19 cellular contexts compared by ENCODE assay signal in the genomic region with DNA sequence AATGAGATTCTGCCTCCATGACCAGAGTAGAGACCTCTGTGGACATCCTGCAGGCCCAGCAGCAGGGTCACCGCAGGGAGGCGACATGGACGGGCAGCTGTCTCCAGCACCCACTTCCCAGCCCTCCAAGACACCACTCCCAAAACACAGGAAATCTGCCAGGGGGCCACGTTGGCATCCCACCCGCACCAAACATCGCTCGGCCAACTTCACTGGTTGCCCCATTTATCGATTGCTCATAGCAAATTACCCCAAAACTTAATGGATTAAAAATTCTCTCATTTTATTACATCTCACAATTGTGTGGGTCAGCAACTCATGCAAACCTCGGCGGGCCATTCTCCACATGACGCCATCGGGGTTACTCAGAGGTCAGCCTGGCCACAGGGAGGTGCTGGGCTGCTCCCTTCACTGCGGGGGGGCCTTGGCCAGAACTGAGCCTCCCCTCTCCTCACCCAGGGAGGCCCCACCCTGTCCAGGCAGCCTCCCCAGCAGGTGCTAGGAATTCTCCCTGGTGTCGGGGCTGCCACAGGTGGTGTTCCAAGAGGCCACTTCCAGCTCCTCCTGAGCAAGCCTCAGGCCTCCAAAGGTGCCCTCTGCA.
"Had no signal": no experiment of that assay in that cellular context is flagged by ENCODE, and none has a peak within 500 bp of the region (broad histone marks: within the 10 kb centered on the region; RNA-seq: fewer than 3 reads in every experiment).

No MANE protein-coding gene starts in this region.

- H3K27ac ChIP-seq: RWPE1 had no signal

- H3K9me3 ChIP-seq: MG63, SK-N-SH had no signal

- H3K4me3 ChIP-seq: MG63 had no signal

- DNase-seq: Karpas-422, KG1, MG63, NCI-H1092, NCI-H1436, NCI-H187, NCI-H2029, NCI-H2081 treated with DMSO at 0.1 percent for 48 hours, NCI-H2171, NCI-H226, NCI-H446, NCI-H510A, NCI-H524 treated with DMSO at 0.1 percent for 48 hours, NCI-H69, NCI-H774, SHP77, SK-N-SH, SW 1271 had no signal

- H3K27me3 ChIP-seq: MG63 had no signal

- H3K36me3 ChIP-seq: MG63 had no signal
